ENCODE assay signal across 14 cellular contexts in genomic region chr12:97643961-97644360, GRCh38.
"Had no signal": no experiment of that assay in that cellular context is flagged by ENCODE, and none has a peak within 500 bp of the region (broad histone marks: within the 10 kb centered on the region; RNA-seq: fewer than 3 reads in every experiment).

No MANE protein-coding gene starts in this region.

- DNase-seq: activated CD4-positive, alpha-beta T cell treated with anti-CD3 and anti-CD28 coated beads, Interleukin-2, amount 50 U/mL, for 4 hours; activated gamma-delta T cell treated with Interleukin-2 at 50 U/mL for 16 hours; effector memory CD4-positive, alpha-beta T cell; esophagus squamous epithelium; left colon; lower lobe of right lung; natural killer cell; occipital lobe; stimulated activated CD4-positive, alpha-beta T cell treated with anti-CD3 and anti-CD28 coated beads, Interleukin-12 subunit alpha, Interleukin-12 subunit beta, amount 100 ng/mL, for 4 hours; stimulated activated CD4-positive, alpha-beta T cell treated with anti-CD3 and anti-CD28 coated beads, Interleukin-1b, Interleukin-23, amount 100 ng/mL, for 48 hours; stimulated activated naive CD4-positive, alpha-beta T cell treated with Interleukin-2 at 50 U/mL for 16 hours had no signal

- H3K36me3 Mint-ChIP-seq: activated naive CD8-positive, alpha-beta T cell; natural killer cell had no signal

- H3K4me3 Mint-ChIP-seq: activated naive CD8-positive, alpha-beta T cell; dendritic cell treated with granulocyte-macrophage colony-stimulating factor and Interleukin-4, amounts not matched to agents 40 ng/mL and 50 ng/mL, for 4 days; natural killer cell had no signal

- H3K27me3 Mint-ChIP-seq: activated naive CD8-positive, alpha-beta T cell; dendritic cell treated with granulocyte-macrophage colony-stimulating factor and Interleukin-4, amounts not matched to agents 40 ng/mL and 50 ng/mL, for 4 days had no signal

- ATAC-seq: left colon, lower lobe of right lung, natural killer cell had no signal

- H3K4me1 ChIP-seq: lower lobe of right lung, tibial nerve had no signal

- H3K27me3 ChIP-seq: esophagus squamous epithelium, tibial nerve had no signal

- H3K4me3 ChIP-seq: esophagus squamous epithelium, lower lobe of right lung, tibial nerve had no signal

- H3K9me3 Mint-ChIP-seq: dendritic cell treated with granulocyte-macrophage colony-stimulating factor and Interleukin-4, amounts not matched to agents 40 ng/mL and 50 ng/mL, for 4 days had no signal

- H3K27ac Mint-ChIP-seq: activated naive CD8-positive, alpha-beta T cell; dendritic cell treated with granulocyte-macrophage colony-stimulating factor and Interleukin-4, amounts not matched to agents 40 ng/mL and 50 ng/mL, for 4 days; natural killer cell had no signal

- H3K9me3 ChIP-seq: esophagus squamous epithelium, lower lobe of right lung, tibial nerve had no signal

- H3K27ac ChIP-seq: esophagus squamous epithelium, lower lobe of right lung, tibial nerve had no signal

- H3K36me3 ChIP-seq: esophagus squamous epithelium, lower lobe of right lung, tibial nerve had no signal

- H3K4me1 Mint-ChIP-seq: natural killer cell had no signal
